6 cellular contexts compared by ENCODE assay signal in the genomic region with DNA sequence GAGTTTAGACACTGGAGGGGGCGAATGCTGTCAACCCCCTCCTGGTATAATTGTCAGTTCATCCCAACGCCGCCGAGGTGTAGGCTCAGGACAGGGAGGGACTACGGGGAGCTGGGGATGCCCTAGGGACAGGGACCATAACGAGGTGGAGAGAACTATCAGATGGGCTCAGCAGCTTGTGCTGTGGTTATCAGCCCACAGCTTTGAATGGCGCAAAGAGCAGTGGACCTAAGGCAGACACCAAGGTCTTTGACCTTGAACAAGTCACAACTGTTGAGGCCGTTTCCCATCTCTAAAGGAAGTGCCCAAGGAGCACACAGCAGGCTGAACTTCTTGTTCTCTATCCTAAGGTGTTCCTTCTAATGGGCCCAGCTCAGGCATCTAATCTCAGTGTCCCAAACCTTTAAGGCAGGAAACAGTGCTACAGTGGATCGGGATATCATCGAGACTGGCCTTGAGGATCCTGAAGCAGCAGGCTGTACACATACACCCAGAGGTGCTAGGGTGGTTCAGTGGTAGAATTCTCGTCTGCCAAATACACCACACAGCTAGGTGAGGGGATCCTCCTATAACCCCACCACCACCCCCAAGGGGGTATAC. TPM values are rescaled to one million over a fixed set of nuclear protein-coding genes. Genes with fewer than 3 reads are reported as not detected.
DNase-seq lines count a peak whose midpoint lies in the region; FAIRE-seq and TF ChIP-seq lines count a peak whose summit lies in the region.

No MANE protein-coding gene starts in this region.

- POLR2A ChIA-PET in endothelial cell of umbilical vein (lab: Charles Lee) = interaction anchor here (0.9 to 3.7 kb wide), 15 partner anchors 9 to 249 kb away, joined by 4 to 75 read pairs (median 6); partner anchors contain the start of genes B3GAT3, C11orf98, CSKMT and EEF1G

- H3K9ac ChIP-seq in endothelial cell of umbilical vein (replicated peaks; ENCODE audit: extremely low read depth, insufficient read depth, low read length) (peak overlapping the region; percentile 65), skeletal muscle satellite cell (ENCODE audit: low read depth, low read length) (peak overlapping the region; percentile 71)

- peak overlapping the region; percentile 82 for H3K27ac ChIP-seq in endothelial cell of umbilical vein (ENCODE audit: insufficient read depth, low read depth, low read length)

- H3K27me3 ChIP-seq in endothelial cell of umbilical vein (ENCODE audit: control insufficient read depth in 2 of 2, insufficient read depth in 2 of 2, low read length in 2 of 2) (no peaks in the 10 kb centered on the region), skeletal muscle satellite cell (ENCODE audit: control insufficient read depth, insufficient read depth, low read length) (no peaks in the 10 kb centered on the region)

- no peaks in the 10 kb centered on the region for H3K9me3 ChIP-seq in endothelial cell of umbilical vein (replicated peaks; ENCODE audit: control insufficient read depth, insufficient read depth, low read length)
- H3K9me3 ChIP-seq in skeletal muscle satellite cell (replicated peaks; ENCODE audit: low read length) = no peaks in the 10 kb centered on the region

- no peak for DNase-seq in activated CD4-positive, alpha-beta T cell treated with anti-CD3 and anti-CD28 coated beads, Interleukin-2, amount 10 ng/mL, durations not matched to agents 24 days and 14 days
- DNase-seq in activated CD4-positive, alpha-beta T cell treated with anti-CD3 and anti-CD28 coated beads for 48 hours = no peak
- no peak for DNase-seq in endothelial cell of umbilical vein (ENCODE audit: low read depth, low spot score)
- DNase-seq in NCI-H1694 (lab: John Stamatoyannopoulos, UW) = no peak
- no peak for DNase-seq in activated CD4-positive, alpha-beta T cell treated with anti-CD3 and anti-CD28 coated beads, Interleukin-2, amount 50 U/mL, for 1 hour

- FAIRE-seq in endothelial cell of umbilical vein (lab: Jason Lieb, UNC) = peak; percentile 76

- no peaks in the 10 kb centered on the region for H3K9me1 ChIP-seq in endothelial cell of umbilical vein (replicated peaks; ENCODE audit: control insufficient read depth, extremely low read depth, insufficient read depth, low read length)

- no TSS peak for BruUV-seq in endothelial cell of umbilical vein (replicated peaks; lab: Mats Ljungman, UMichigan)

- CTCF ChIA-PET in endothelial cell of umbilical vein (lab: Charles Lee) = interaction anchor here (0.9 to 4.5 kb wide), 19 partner anchors 9 to 197 kb away, joined by 3 to 52 read pairs (median 9); partner anchors contain the start of genes AHNAK, B3GAT3, C11orf98 and CSKMT

- TF ChIP-seq CTCF in endothelial cell of umbilical vein (IDR thresholded peaks at IDR 0.05; ENCODE audit: extremely low read depth in 1 of 2, insufficient read depth in 1 of 2, low read depth in 1 of 2, low read length in 2 of 2) = no peak

- intact Hi-C loops in activated CD4-positive, alpha-beta T cell treated with anti-CD3 and anti-CD28 coated beads, Interleukin-2, amount 10 ng/mL, durations not matched to agents 24 days and 14 days (cut with micrococcal nuclease) = loop anchor here (5.0 to 10.0 kb wide), 4 partner anchors 35 to 240 kb away; partner anchors contain the start of genes STX5, TAF6L and TEX54
- intact Hi-C loops in endothelial cell of umbilical vein (cut with micrococcal nuclease) = loop anchor here (5.0 kb wide), 1 partner anchor 250 kb away; no protein-coding TSS in a partner anchor

- dilution Hi-C loops in endothelial cell of umbilical vein (cut with MboI; ENCODE audit: extremely low pct_ligation_motif_present, low sequenced_read_pairs) = no loop called here

- H3K27ac Mint-ChIP-seq in activated CD4-positive, alpha-beta T cell treated with anti-CD3 and anti-CD28 coated beads, Interleukin-2, amount 10 ng/mL, durations not matched to agents 24 days and 14 days = peak overlapping the region; percentile 99

- peaks cover 29 to 35% of the 10 kb centered on the region in 2 experiments for H3K36me3 ChIP-seq in endothelial cell of umbilical vein (ENCODE audit: control insufficient read depth in 2 of 2, extremely low read depth in 1 of 2, insufficient read depth in 2 of 2, low read length in 2 of 2)
- H3K36me3 ChIP-seq in skeletal muscle satellite cell (ENCODE audit: insufficient read depth, low read length) = peaks cover 45% of the 10 kb centered on the region

- no peaks in the 10 kb centered on the region for H4K20me1 ChIP-seq in endothelial cell of umbilical vein (replicated peaks; ENCODE audit: control insufficient read depth, extremely low read depth, insufficient read depth, low read length)

- no peaks in the 10 kb centered on the region for H3K9me3 Mint-ChIP-seq in activated CD4-positive, alpha-beta T cell treated with anti-CD3 and anti-CD28 coated beads, Interleukin-2, amount 10 ng/mL, durations not matched to agents 24 days and 14 days

- peaks cover 17% of the 10 kb centered on the region for H3K79me2 ChIP-seq in endothelial cell of umbilical vein (ENCODE audit: control insufficient read depth, insufficient read depth, low read length)

- H3K4me3 ChIP-seq in endothelial cell of umbilical vein (replicated peaks in 1 of 3; ENCODE audit: insufficient read depth in 1 of 3, low read depth in 1 of 3, low read length in 3 of 3) (peak overlapping the region in 2 of 3 experiments; percentile 36 to 43), skeletal muscle satellite cell (ENCODE audit: low read length) (peak overlapping the region; percentile 68)

- peak overlapping the region; percentile 71 for H3K4me2 ChIP-seq in endothelial cell of umbilical vein (ENCODE audit: insufficient read depth, low read length)
- peak overlapping the region; percentile 89 for H3K4me2 ChIP-seq in skeletal muscle satellite cell (ENCODE audit: low read length)

- H3K4me3 Mint-ChIP-seq in activated CD4-positive, alpha-beta T cell treated with anti-CD3 and anti-CD28 coated beads, Interleukin-2, amount 10 ng/mL, durations not matched to agents 24 days and 14 days = peak overlapping the region; percentile 100

- H3K4me1 Mint-ChIP-seq in activated CD4-positive, alpha-beta T cell treated with anti-CD3 and anti-CD28 coated beads, Interleukin-2, amount 10 ng/mL, durations not matched to agents 24 days and 14 days = peaks cover 40% of the 10 kb centered on the region

- H3K36me3 Mint-ChIP-seq in activated CD4-positive, alpha-beta T cell treated with anti-CD3 and anti-CD28 coated beads, Interleukin-2, amount 10 ng/mL, durations not matched to agents 24 days and 14 days (ENCODE audit: low read depth) = peaks cover 63% of the 10 kb centered on the region

- H3K27me3 Mint-ChIP-seq in activated CD4-positive, alpha-beta T cell treated with anti-CD3 and anti-CD28 coated beads, Interleukin-2, amount 10 ng/mL, durations not matched to agents 24 days and 14 days = no peaks in the 10 kb centered on the region

- no peak for TF ChIP-seq POLR2A in endothelial cell of umbilical vein (IDR thresholded peaks at IDR 0.05; ENCODE audit: low read depth, low read length)

- H3K4me1 ChIP-seq in endothelial cell of umbilical vein (ENCODE audit: control insufficient read depth, extremely low read depth, insufficient read depth, low read length) = peaks cover 18% of the 10 kb centered on the region
- H3K4me1 ChIP-seq in skeletal muscle satellite cell (ENCODE audit: control insufficient read depth, insufficient read depth, low read length) = peaks cover 17% of the 10 kb centered on the region

- peak overlapping the region; percentile 30 for H2AFZ ChIP-seq in endothelial cell of umbilical vein (ENCODE audit: low read depth, low read length)

RNA-seq across cellular contexts. Expression of gene TUT1, which starts 1.0 kb away (rescaled TPM):
- total RNA-seq in activated CD4-positive, alpha-beta T cell treated with anti-CD3 and anti-CD28 coated beads, Interleukin-2, amount 10 ng/mL, durations not matched to agents 24 days and 14 days = 45.3 and 50.9 TPM in 2 replicates
- total RNA-seq in endothelial cell of umbilical vein = 16.9 and 17.8 TPM in 2 replicates
- 11.5 and 12.7 TPM in 2 replicates for polyA plus RNA-seq in endothelial cell of umbilical vein
- 7.1 and 9.3 TPM in 2 replicates for polyA plus RNA-seq in endothelial cell of umbilical vein (2011; cell fraction: cytosol; rRNA removed)
- 45.0 and 48.0 TPM in 2 replicates for polyA plus RNA-seq in endothelial cell of umbilical vein (2011; cell fraction: nucleus; rRNA removed)
- polyA plus RNA-seq in endothelial cell of umbilical vein (2012) = 10.6 and 12.9 TPM in 2 replicates
- 8.6 and 9.0 TPM in 2 replicates for polyA minus RNA-seq in endothelial cell of umbilical vein
- polyA minus RNA-seq in endothelial cell of umbilical vein (2011; cell fraction: cytosol; rRNA and poly(A)+ RNA removed) = 16.0 TPM
- polyA minus RNA-seq in endothelial cell of umbilical vein (2011; cell fraction: nucleus; rRNA and poly(A)+ RNA removed) = 5.2 and 7.6 TPM in 2 replicates
- total RNA-seq in skeletal muscle satellite cell (2012; rRNA removed) = 6.1 and 8.1 TPM in 2 replicates

RNA-seq across cellular contexts. Expression of gene MTA2, which starts 9.3 kb away (rescaled TPM):
- 219 and 220 TPM in 2 replicates for total RNA-seq in activated CD4-positive, alpha-beta T cell treated with anti-CD3 and anti-CD28 coated beads, Interleukin-2, amount 10 ng/mL, durations not matched to agents 24 days and 14 days
- 166 and 176 TPM in 2 replicates for total RNA-seq in endothelial cell of umbilical vein
- 30.2 and 40.4 TPM in 2 replicates for polyA plus RNA-seq in endothelial cell of umbilical vein
- polyA plus RNA-seq in endothelial cell of umbilical vein (2011; cell fraction: cytosol; rRNA removed) = 30.0 and 32.2 TPM in 2 replicates
- 111 and 132 TPM in 2 replicates for polyA plus RNA-seq in endothelial cell of umbilical vein (2011; cell fraction: nucleus; rRNA removed)
- polyA plus RNA-seq in endothelial cell of umbilical vein (2012) = 108 and 120 TPM in 2 replicates
- 91.6 and 95.5 TPM in 2 replicates for polyA minus RNA-seq in endothelial cell of umbilical vein
- 51.8 TPM for polyA minus RNA-seq in endothelial cell of umbilical vein (2011; cell fraction: cytosol; rRNA and poly(A)+ RNA removed)
- polyA minus RNA-seq in endothelial cell of umbilical vein (2011; cell fraction: nucleus; rRNA and poly(A)+ RNA removed) = 40.3 and 57.1 TPM in 2 replicates
- 90.0 and 104 TPM in 2 replicates for total RNA-seq in skeletal muscle satellite cell (2012; rRNA removed)

RNA-seq across cellular contexts. Expression of gene EEF1G, which starts 18.6 kb away (rescaled TPM):
- 1,271 and 1,309 TPM in 2 replicates for total RNA-seq in activated CD4-positive, alpha-beta T cell treated with anti-CD3 and anti-CD28 coated beads, Interleukin-2, amount 10 ng/mL, durations not matched to agents 24 days and 14 days
- total RNA-seq in endothelial cell of umbilical vein = 1,341 and 1,345 TPM in 2 replicates
- 1,723 and 2,133 TPM in 2 replicates for polyA plus RNA-seq in endothelial cell of umbilical vein
- 2,150 and 2,252 TPM in 2 replicates for polyA plus RNA-seq in endothelial cell of umbilical vein (2011; cell fraction: cytosol; rRNA removed)
- polyA plus RNA-seq in endothelial cell of umbilical vein (2011; cell fraction: nucleus; rRNA removed) = 635 and 665 TPM in 2 replicates
- polyA plus RNA-seq in endothelial cell of umbilical vein (2012) = 1,499 and 2,213 TPM in 2 replicates
- 1,683 and 1,722 TPM in 2 replicates for polyA minus RNA-seq in endothelial cell of umbilical vein
- polyA minus RNA-seq in endothelial cell of umbilical vein (2011; cell fraction: cytosol; rRNA and poly(A)+ RNA removed) = 1,661 TPM
- polyA minus RNA-seq in endothelial cell of umbilical vein (2011; cell fraction: nucleus; rRNA and poly(A)+ RNA removed) = 130 and 133 TPM in 2 replicates
- total RNA-seq in skeletal muscle satellite cell (2012; rRNA removed) = 999 and 1,397 TPM in 2 replicates

RNA-seq across cellular contexts. Expression of gene EML3, which starts 20.3 kb away (rescaled TPM):
- total RNA-seq in activated CD4-positive, alpha-beta T cell treated with anti-CD3 and anti-CD28 coated beads, Interleukin-2, amount 10 ng/mL, durations not matched to agents 24 days and 14 days = 161 and 166 TPM in 2 replicates
- total RNA-seq in endothelial cell of umbilical vein = 101 and 110 TPM in 2 replicates
- polyA plus RNA-seq in endothelial cell of umbilical vein = 75.7 and 78.3 TPM in 2 replicates
- 27.7 and 29.7 TPM in 2 replicates for polyA plus RNA-seq in endothelial cell of umbilical vein (2011; cell fraction: cytosol; rRNA removed)
- 297 and 324 TPM in 2 replicates for polyA plus RNA-seq in endothelial cell of umbilical vein (2011; cell fraction: nucleus; rRNA removed)
- polyA plus RNA-seq in endothelial cell of umbilical vein (2012) = 60.5 and 84.3 TPM in 2 replicates
- polyA minus RNA-seq in endothelial cell of umbilical vein = 61.5 and 71.2 TPM in 2 replicates
- polyA minus RNA-seq in endothelial cell of umbilical vein (2011; cell fraction: cytosol; rRNA and poly(A)+ RNA removed) = 19.6 TPM
- polyA minus RNA-seq in endothelial cell of umbilical vein (2011; cell fraction: nucleus; rRNA and poly(A)+ RNA removed) = 36.6 and 42.9 TPM in 2 replicates
- total RNA-seq in skeletal muscle satellite cell (2012; rRNA removed) = 13.8 and 19.0 TPM in 2 replicates

RNA-seq across cellular contexts. Expression of gene ROM1, which starts 20.7 kb away (rescaled TPM):
- 2.3 and 3.1 TPM in 2 replicates for total RNA-seq in activated CD4-positive, alpha-beta T cell treated with anti-CD3 and anti-CD28 coated beads, Interleukin-2, amount 10 ng/mL, durations not matched to agents 24 days and 14 days
- total RNA-seq in endothelial cell of umbilical vein = 8.2 and 8.8 TPM in 2 replicates
- polyA plus RNA-seq in endothelial cell of umbilical vein = 4.8 and 5.3 TPM in 2 replicates
- polyA plus RNA-seq in endothelial cell of umbilical vein (2011; cell fraction: cytosol; rRNA removed) = 7.0 and 8.7 TPM in 2 replicates
- 2.7 and 3.5 TPM in 2 replicates for polyA plus RNA-seq in endothelial cell of umbilical vein (2011; cell fraction: nucleus; rRNA removed)
- polyA plus RNA-seq in endothelial cell of umbilical vein (2012) = 7.9 and 11.8 TPM in 2 replicates
- 2.4 and 5.5 TPM in 2 replicates for polyA minus RNA-seq in endothelial cell of umbilical vein
- 4.2 TPM for polyA minus RNA-seq in endothelial cell of umbilical vein (2011; cell fraction: cytosol; rRNA and poly(A)+ RNA removed)
- polyA minus RNA-seq in endothelial cell of umbilical vein (2011; cell fraction: nucleus; rRNA and poly(A)+ RNA removed) = 0.53 and 0.82 TPM in 2 replicates
- 3.3 and 4.3 TPM in 2 replicates for total RNA-seq in skeletal muscle satellite cell (2012; rRNA removed)
